1 cellular context compared by ENCODE assay signal in the genomic region with DNA sequence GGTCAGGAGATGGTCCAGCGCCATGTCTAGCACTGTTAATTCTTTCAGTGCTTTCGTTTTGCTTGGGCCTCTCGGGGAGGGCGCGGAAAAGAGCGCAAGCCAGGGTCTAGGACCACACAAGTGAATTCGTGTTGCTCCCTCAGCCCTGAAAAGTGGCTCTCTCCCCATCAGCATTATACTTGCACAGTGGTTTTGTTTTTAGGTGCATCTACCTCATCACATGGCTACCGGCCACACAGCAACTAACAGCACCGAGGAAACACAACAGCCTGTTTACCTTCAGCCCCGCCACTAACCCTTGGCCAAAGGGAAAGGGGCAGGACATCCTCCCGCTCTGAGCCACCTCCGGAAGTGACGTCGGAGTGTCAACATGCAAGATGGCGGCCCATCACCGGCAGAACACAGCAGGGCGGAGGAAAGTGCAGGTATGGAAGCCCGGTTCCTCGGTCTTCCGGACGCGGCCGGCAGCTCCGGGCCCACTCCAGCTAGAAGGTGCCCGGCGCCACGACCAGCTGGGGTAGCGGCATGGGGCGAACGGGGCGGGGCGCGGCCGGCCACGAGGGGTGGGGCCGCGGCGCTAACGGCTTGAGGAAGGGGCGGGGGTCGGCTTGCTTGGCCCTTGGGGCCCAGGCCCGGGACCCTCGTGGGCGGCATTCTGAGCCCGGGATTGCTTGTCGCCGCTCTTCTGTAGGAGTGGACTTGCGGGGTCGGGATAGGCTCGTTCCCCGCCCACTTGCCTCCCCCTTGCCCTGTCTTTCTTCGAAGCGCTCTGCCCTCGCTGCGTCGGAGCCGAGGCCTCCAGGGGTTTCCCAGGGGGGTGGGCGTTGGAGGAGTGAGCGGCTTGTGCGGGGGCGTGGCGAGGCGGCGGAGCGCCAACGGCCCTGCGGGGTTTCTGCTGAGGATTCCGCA.
TF ChIP-seq lines count a peak whose summit lies in the region.

Gene SCN11A, minus strand, starts transcription at position 296 of the 909 bp plus-strand sequence. CDS start 101,582 bp downstream, outside the sequence.
Gene WDR48, plus strand, starts transcription at position 368 of the 909 bp plus-strand sequence. Its CDS starts 10 bp downstream, at position 378.

TF ChIP-seq in HepG2, 621 proteins besides CTCF, POLR2A, EP300 and RAD21 (continued from another document and continues in another):
- peak in 1 of 2 experiments; percentile 45; a peak in 1 of 4 replicates for TF ChIP-seq REST (IDR thresholded peaks at IDR 0.05; ENCODE audit: borderline replicate concordance in 1 of 2, low read depth in 1 of 2, low read length in 2 of 2)
- TF ChIP-seq ZNF572 (CRISPR knock-in tag; IDR thresholded peaks at IDR 0.05): peak; percentile 94
- TF ChIP-seq GABPB1 (CRISPR knock-in tag; IDR thresholded peaks at IDR 0.05): peak; percentile 99
- TF ChIP-seq, protein P1, sequence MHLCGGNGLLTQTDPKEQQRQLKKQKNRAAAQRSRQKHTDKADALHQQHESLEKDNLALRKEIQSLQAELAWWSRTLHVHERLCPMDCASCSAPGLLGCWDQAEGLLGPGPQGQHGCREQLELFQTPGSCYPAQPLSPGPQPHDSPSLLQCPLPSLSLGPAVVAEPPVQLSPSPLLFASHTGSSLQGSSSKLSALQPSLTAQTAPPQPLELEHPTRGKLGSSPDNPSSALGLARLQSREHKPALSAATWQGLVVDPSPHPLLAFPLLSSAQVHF (CRISPR knock-in tag; IDR thresholded peaks at IDR 0.05): peak; percentile 95
- TF ChIP-seq NBN (conservative IDR thresholded peaks at IDR 0.05): no peak
- no peak; the same call in 1 of the 2 replicates for TF ChIP-seq ZIK1 (CRISPR knock-in tag; IDR thresholded peaks at IDR 0.05; ENCODE audit: borderline replicate concordance, low read depth)
- TF ChIP-seq HNF4A (CRISPR knock-in tag; IDR thresholded peaks at IDR 0.05): peak; percentile 54
- no peak; the same call in 1 of the 2 replicates for TF ChIP-seq MIXL1 (CRISPR knock-in tag; IDR thresholded peaks at IDR 0.05)
- peak; percentile 50 for TF ChIP-seq ZBTB40 (IDR thresholded peaks at IDR 0.05)
- TF ChIP-seq ZBTB40 (CRISPR knock-in tag; IDR thresholded peaks at IDR 0.05): peak; percentile 68; the same call in 1 of the 2 replicates
- TF ChIP-seq SMYD3 (CRISPR knock-in tag; IDR thresholded peaks at IDR 0.05): no peak
- TF ChIP-seq SNAPC2 (CRISPR knock-in tag; IDR thresholded peaks at IDR 0.05): no peak
- no peak for TF ChIP-seq ZNF672 (CRISPR knock-in tag; IDR thresholded peaks at IDR 0.05)
- peak; percentile 73 for TF ChIP-seq MED1 (CRISPR knock-in tag; IDR thresholded peaks at IDR 0.05)
- peak; percentile 76 for TF ChIP-seq ARNT2 (CRISPR knock-in tag; IDR thresholded peaks at IDR 0.05; ENCODE audit: low read depth)
- TF ChIP-seq ZNF605 (CRISPR knock-in tag; IDR thresholded peaks at IDR 0.05): peak; percentile 78
- peak; percentile 93 for TF ChIP-seq YEATS4 (CRISPR knock-in tag; IDR thresholded peaks at IDR 0.05; ENCODE audit: borderline replicate concordance)
- TF ChIP-seq MXD3 (CRISPR knock-in tag; IDR thresholded peaks at IDR 0.05): 0 out of 2 replicates have a peak, but pooled peaks have one; percentile 38
- 0 out of 2 replicates have a peak, but pooled peaks have one; percentile 42 for TF ChIP-seq ZNF891 (CRISPR knock-in tag; IDR thresholded peaks at IDR 0.05)
- TF ChIP-seq DPF2 (CRISPR knock-in tag; IDR thresholded peaks at IDR 0.05; ENCODE audit: borderline replicate concordance, low read depth): no peak
- peak; percentile 4; the same call in 1 of the 2 replicates for TF ChIP-seq ZNF256 (CRISPR knock-in tag; conservative IDR thresholded peaks at IDR 0.05)
- TF ChIP-seq ATF7 (IDR thresholded peaks at IDR 0.05): no peak
- 0 out of 2 replicates have a peak, but pooled peaks have one; percentile 55 for TF ChIP-seq ATF7 (CRISPR knock-in tag; IDR thresholded peaks at IDR 0.05)
- peak; percentile 74; the same call in 1 of the 2 replicates for TF ChIP-seq ZNF441 (CRISPR knock-in tag; IDR thresholded peaks at IDR 0.05; ENCODE audit: borderline replicate concordance)
- TF ChIP-seq HNF1A (IDR thresholded peaks at IDR 0.05; ENCODE audit: low read depth): no peak
- peak; percentile 42; the same call in 1 of the 2 replicates for TF ChIP-seq HNF1A (CRISPR knock-in tag; IDR thresholded peaks at IDR 0.05; ENCODE audit: borderline replicate concordance)
- no peak for TF ChIP-seq PRDM15 (CRISPR knock-in tag; IDR thresholded peaks at IDR 0.05)
- TF ChIP-seq ATF7-NPFF (CRISPR knock-in tag; IDR thresholded peaks at IDR 0.05; ENCODE audit: low read depth): peak; percentile 63; the same call in 1 of the 2 replicates
